Comparison of ENCODE assay signal across 8 cellular contexts in the genomic region with DNA sequence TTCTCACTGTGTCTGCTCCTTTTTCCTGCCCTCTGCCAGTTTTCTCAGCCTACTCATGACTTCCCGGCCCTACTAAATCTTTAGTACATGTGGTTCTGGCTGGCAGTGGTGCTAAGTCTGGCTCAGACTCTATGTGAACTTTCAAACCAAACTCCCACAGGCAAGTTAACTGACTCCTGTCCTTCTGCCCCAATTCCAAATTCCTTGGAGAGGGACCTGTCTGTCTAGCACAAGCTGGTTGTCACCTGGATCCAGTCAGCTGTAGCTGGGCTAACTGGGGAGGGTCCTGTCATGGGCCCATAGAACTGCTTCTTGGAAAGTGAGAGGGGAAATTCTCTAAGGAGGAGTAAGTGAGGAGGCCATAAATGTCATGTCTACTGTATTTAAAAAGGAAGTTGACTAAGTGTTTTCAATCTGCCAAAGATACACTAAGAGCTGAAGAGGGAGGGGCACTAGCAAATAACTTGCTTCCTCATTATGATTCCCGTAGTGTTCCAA.
A peak's percentile ranks its signal among the peaks of the same experiment; 100 is the strongest.
DNase-seq lines count a peak whose midpoint lies in the region; ATAC-seq and TF ChIP-seq lines count a peak whose summit lies in the region.

No MANE protein-coding gene starts in this region.

- no peak overlapping the region for H3K4me2 ChIP-seq in trophoblast cell (ENCODE audit: low read length)

- no peak overlapping the region for H3K9ac ChIP-seq in trophoblast cell (ENCODE audit: low read length)

- TF ChIP-seq CTCF in GM10266 (IDR thresholded peaks at IDR 0.05; ENCODE audit: control insufficient read depth, insufficient read depth, low read depth, missing control alignments) (no peak), ascending aorta (IDR thresholded peaks at IDR 0.05) (no peak)

- no peaks in the 10 kb centered on the region for H3K79me2 ChIP-seq in trophoblast cell (ENCODE audit: control insufficient read depth, insufficient read depth, low read length, poor library complexity)

- intact Hi-C loops in ascending aorta (cut with DNase I) = loop anchor here (5.0 kb wide), 4 partner anchors 50 to 240 kb away; partner anchors contain the start of gene KCNQ5

- WGBS in trophoblast cell (ENCODE audit: extremely low coverage, insufficient coverage, insufficient read length) = no CpG with 5 or more reads among the region's 2 CpGs

- no peak overlapping the region for H3K4ac ChIP-seq in trophoblast cell (ENCODE audit: low read depth, low read length)

- no peak overlapping the region for H2AFZ ChIP-seq in trophoblast cell (ENCODE audit: insufficient read depth, low read length, poor library complexity)

- ATAC-seq in HG03378 (IDR thresholded peaks at IDR 0.05; ENCODE audit: unreplicated experiment) (peak; percentile 78), HG02798 (IDR thresholded peaks at IDR 0.05; ENCODE audit: poor library complexity, unreplicated experiment) (no peak), HG02981 (IDR thresholded peaks at IDR 0.05; ENCODE audit: unreplicated experiment) (no peak)

- H3K14ac ChIP-seq in trophoblast cell (ENCODE audit: low read length) = no peak overlapping the region

- H4K8ac ChIP-seq in trophoblast cell (ENCODE audit: low read depth, low read length) = no peak overlapping the region

- peak overlapping the region; percentile 58 to 86 for H3K27ac ChIP-seq in ascending aorta
- H3K27ac ChIP-seq in trophoblast cell (ENCODE audit: low read depth, low read length) = peak overlapping the region; percentile 55

- no peak overlapping the region for H3K23ac ChIP-seq in trophoblast cell (ENCODE audit: low read length)

- H4K91ac ChIP-seq in trophoblast cell (ENCODE audit: low read depth, low read length) = no peak overlapping the region

- H3K9me3 ChIP-seq in ascending aorta = no peaks in the 10 kb centered on the region
- H3K9me3 ChIP-seq in trophoblast cell (ENCODE audit: insufficient read depth, low read depth, low read length) = no peaks in the 10 kb centered on the region

- H2BK12ac ChIP-seq in trophoblast cell (ENCODE audit: low read length) = peak overlapping the region; percentile 30

- no peak overlapping the region for H2BK120ac ChIP-seq in trophoblast cell (ENCODE audit: insufficient read depth, low read length, poor library complexity)

- peaks cover 3% of the 10 kb centered on the region for H3K79me1 ChIP-seq in trophoblast cell (ENCODE audit: low read length)

- H3K27me3 ChIP-seq in ascending aorta = no peaks in the 10 kb centered on the region
- no peaks in the 10 kb centered on the region for H3K27me3 ChIP-seq in trophoblast cell (ENCODE audit: insufficient read depth, low read length)

- H3K18ac ChIP-seq in trophoblast cell (ENCODE audit: low read length) = no peak overlapping the region

- H4K12ac ChIP-seq in trophoblast cell (ENCODE audit: low read depth, low read length) = no peak overlapping the region

- DNase-seq in GM10266 (ENCODE audit: extremely low spot score) = peak; percentile 6
- peak in 1 of 2 donors; percentile 80 for DNase-seq in ascending aorta (ENCODE audit: low spot score in 2 of 2)
- no peak for DNase-seq in trophoblast cell
- no peak for DNase-seq in activated CD8-positive, alpha-beta memory T cell treated with anti-CD3 and anti-CD28 coated beads, Interleukin-2, amount 50 U/mL, for 4 hours
- no peak for DNase-seq in glomerular visceral epithelial cell (ENCODE audit: extremely low spot score)

- no peak overlapping the region for H3K4me3 ChIP-seq in ascending aorta
- H3K4me3 ChIP-seq in trophoblast cell (ENCODE audit: low read depth, low read length) = no peak overlapping the region

- peaks cover 9 to 30% of the 10 kb centered on the region in 2 donors for H3K4me1 ChIP-seq in ascending aorta
- peaks cover 5 to 6% of the 10 kb centered on the region in 2 experiments for H3K4me1 ChIP-seq in trophoblast cell (ENCODE audit: control insufficient read depth in 1 of 2, insufficient read depth in 2 of 2, low read length in 2 of 2)

- H2BK5ac ChIP-seq in trophoblast cell (ENCODE audit: low read depth, low read length, poor library complexity) = no peak overlapping the region

- H3K36me3 ChIP-seq in ascending aorta (no peaks in the 10 kb centered on the region), trophoblast cell (ENCODE audit: control insufficient read depth in 1 of 2, insufficient read depth in 2 of 2, low read length in 2 of 2) (no peaks in the 10 kb centered on the region)

- no peak overlapping the region for H2AK5ac ChIP-seq in trophoblast cell (ENCODE audit: low read length)
